ENCODE assay signal across 19 cellular contexts in genomic region chr22:37158963-37159290, GRCh38. TPM values are rescaled to one million over a fixed set of nuclear protein-coding genes. Genes with fewer than 3 reads are reported as not detected.
DNase-seq lines count a peak whose midpoint lies in the region; ATAC-seq, FAIRE-seq and TF ChIP-seq lines count a peak whose summit lies in the region.
"Had no signal": no experiment of that assay in that cellular context is flagged by ENCODE, and none has a peak within 500 bp of the region (broad histone marks: within the 10 kb centered on the region; RNA-seq: fewer than 3 reads in every experiment).

No MANE protein-coding gene starts in this region.

- H4K8ac ChIP-seq in mesendoderm (ENCODE audit: low read depth, low read length), result no peak overlapping the region

- no peak for ATAC-seq in central memory CD8-positive, alpha-beta T cell (replicated peaks; ENCODE audit: extremely low read depth, poor library complexity, severe bottlenecking)

- H3K9me3 Mint-ChIP-seq in activated naive CD4-positive, alpha-beta T cell treated with anti-CD3 and anti-CD28 coated beads, Interleukin-2, amount 10 ng/mL, durations not matched to agents 7 days and 5 days, result peaks cover 5% of the 10 kb centered on the region
- no peaks in the 10 kb centered on the region for H3K9me3 Mint-ChIP-seq in central memory CD8-positive, alpha-beta T cell
- H3K9me3 Mint-ChIP-seq in nephron progenitor cell, result peaks cover 7% of the 10 kb centered on the region

- no peak overlapping the region for H2BK120ac ChIP-seq in mesendoderm (ENCODE audit: low read depth, low read length)

- no peak for DNase-seq in activated naive CD4-positive, alpha-beta T cell treated with anti-CD3 and anti-CD28 coated beads, Interleukin-2, amount 10 ng/mL, durations not matched to agents 7 days and 5 days
- no peak for DNase-seq in activated naive CD4-positive, alpha-beta T cell treated with anti-CD3 and anti-CD28 coated beads, Interleukin-2, amount 50 U/mL, for 16 hours
- DNase-seq in GM18507 (ENCODE audit: extremely low spot score, insufficient read length, low read depth) (no peak), nephron progenitor cell (no peak), mesendoderm (no peak), NOMO-1 treated with dmso at 0.1 percent for 144 hours (lab: John Stamatoyannopoulos, UW; ENCODE audit: unreplicated experiment) (no peak)
- no peak for DNase-seq in central memory CD8-positive, alpha-beta T cell (ENCODE audit: low spot score in 2 of 2)
- DNase-seq: DMS53, GDM1, KG1, NCI-H1092 treated with DMSO at 0.1 percent for 48 hours, NCI-H146, NCI-H2029, NCI-H226, NCI-H510A treated with DMSO at 0.1 percent for 48 hours, NCI-H748 treated with DMSO at 0.1 percent for 48 hours, Peyer's patch had no signal

- no peak overlapping the region for H3K56ac ChIP-seq in mesendoderm (ENCODE audit: low read length)

- peaks cover 3% of the 10 kb centered on the region for H3K27me3 Mint-ChIP-seq in activated naive CD4-positive, alpha-beta T cell treated with anti-CD3 and anti-CD28 coated beads, Interleukin-2, amount 10 ng/mL, durations not matched to agents 7 days and 5 days
- H3K27me3 Mint-ChIP-seq in central memory CD8-positive, alpha-beta T cell, result no peaks in the 10 kb centered on the region
- peaks cover 36% of the 10 kb centered on the region for H3K27me3 Mint-ChIP-seq in nephron progenitor cell (ENCODE audit: low read depth, poor library complexity)

- H3K79me2 ChIP-seq in mesendoderm (ENCODE audit: control insufficient read depth, insufficient read depth, low read length), result no peaks in the 10 kb centered on the region

- H3K4me1 Mint-ChIP-seq in activated naive CD4-positive, alpha-beta T cell treated with anti-CD3 and anti-CD28 coated beads, Interleukin-2, amount 10 ng/mL, durations not matched to agents 7 days and 5 days, result peaks cover 69% of the 10 kb centered on the region
- H3K4me1 Mint-ChIP-seq in central memory CD8-positive, alpha-beta T cell, result peaks cover 66% of the 10 kb centered on the region
- peaks cover 4% of the 10 kb centered on the region for H3K4me1 Mint-ChIP-seq in nephron progenitor cell

- no peak overlapping the region for H3K23ac ChIP-seq in mesendoderm (ENCODE audit: low read length)

- H3K4ac ChIP-seq in mesendoderm (ENCODE audit: low read depth, low read length), result no peak overlapping the region

- H2BK5ac ChIP-seq in mesendoderm (ENCODE audit: low read length), result no peak overlapping the region

- no peak overlapping the region for H3K9ac ChIP-seq in mesendoderm (ENCODE audit: low read length)

- FAIRE-seq in GM18507 (lab: Jason Lieb, UNC), result peak; percentile 33
- FAIRE-seq: HTR-8/SVneo had no signal

- H3K4me3 ChIP-seq in mesendoderm (ENCODE audit: low read length), result no peak overlapping the region
- H3K4me3 ChIP-seq: Peyer's patch had no signal

- CTCF ChIA-PET in activated naive CD4-positive, alpha-beta T cell treated with anti-CD3 and anti-CD28 coated beads, Interleukin-2, amount 10 ng/mL, durations not matched to agents 7 days and 5 days (lab: Charles Lee), result no interaction called here

- H3K4me1 ChIP-seq in mesendoderm (ENCODE audit: control insufficient read depth, low read depth, low read length), result no peaks in the 10 kb centered on the region

- H3K79me1 ChIP-seq in mesendoderm (ENCODE audit: low read length), result no peaks in the 10 kb centered on the region

- H3K27me3 ChIP-seq in mesendoderm (ENCODE audit: insufficient read depth, low read length, poor library complexity), result no peaks in the 10 kb centered on the region
- H3K27me3 ChIP-seq: Peyer's patch had no signal

- H3K27ac Mint-ChIP-seq in activated naive CD4-positive, alpha-beta T cell treated with anti-CD3 and anti-CD28 coated beads, Interleukin-2, amount 10 ng/mL, durations not matched to agents 7 days and 5 days, result peak overlapping the region; percentile 19
- H3K27ac Mint-ChIP-seq in central memory CD8-positive, alpha-beta T cell (ENCODE audit: low read depth), result peak overlapping the region; percentile 76
- H3K27ac Mint-ChIP-seq in nephron progenitor cell, result no peak overlapping the region

- no CpG with 5 or more reads among the region's 5 CpGs for WGBS in mesendoderm (ENCODE audit: extremely low coverage, insufficient coverage, low lambda C conversion rate)

- no peak overlapping the region for H3K18ac ChIP-seq in mesendoderm (ENCODE audit: low read length)

- no peaks in the 10 kb centered on the region for H3K36me3 ChIP-seq in mesendoderm (ENCODE audit: control insufficient read depth, insufficient read depth, low read length)
- H3K36me3 ChIP-seq: Peyer's patch had no signal

- no peak for TF ChIP-seq CTCF in nephron progenitor cell (IDR thresholded peaks at IDR 0.05)

- no peak overlapping the region for H4K5ac ChIP-seq in mesendoderm (ENCODE audit: low read length)

- H2BK15ac ChIP-seq in mesendoderm (replicated peaks; ENCODE audit: low read depth), result no peak overlapping the region

- H3K4me3 Mint-ChIP-seq in activated naive CD4-positive, alpha-beta T cell treated with anti-CD3 and anti-CD28 coated beads, Interleukin-2, amount 10 ng/mL, durations not matched to agents 7 days and 5 days, result no peak overlapping the region
- peak overlapping the region; percentile 57 for H3K4me3 Mint-ChIP-seq in central memory CD8-positive, alpha-beta T cell
- H3K4me3 Mint-ChIP-seq in nephron progenitor cell, result no peak overlapping the region

- no peak overlapping the region for H3K27ac ChIP-seq in mesendoderm (ENCODE audit: low read depth, low read length)
- H3K27ac ChIP-seq: Peyer's patch had no signal

- H3K4me2 ChIP-seq in mesendoderm (ENCODE audit: low read length), result no peak overlapping the region

- H3K36me3 Mint-ChIP-seq in activated naive CD4-positive, alpha-beta T cell treated with anti-CD3 and anti-CD28 coated beads, Interleukin-2, amount 10 ng/mL, durations not matched to agents 7 days and 5 days, result peaks cover 2% of the 10 kb centered on the region
- H3K36me3 Mint-ChIP-seq in central memory CD8-positive, alpha-beta T cell (ENCODE audit: insufficient read depth), result peaks cover 13% of the 10 kb centered on the region
- no peaks in the 10 kb centered on the region for H3K36me3 Mint-ChIP-seq in nephron progenitor cell (ENCODE audit: low read depth)

- no peak overlapping the region for H2AK5ac ChIP-seq in mesendoderm (ENCODE audit: low read length)

RNA-seq across cellular contexts. Expression of gene IL2RB, which starts 9.2 kb away (rescaled TPM):
- 1.2 TPM for polyA plus RNA-seq in mesendoderm (2013, experiment 1 of 2)
- polyA plus RNA-seq in mesendoderm (2013, experiment 2 of 2), result 1.2 TPM

RNA-seq across cellular contexts. Expression of gene C1QTNF6, which starts 29.1 kb away (rescaled TPM):
- 1.8 TPM for polyA plus RNA-seq in mesendoderm (2013, experiment 1 of 2)
- polyA plus RNA-seq in mesendoderm (2013, experiment 2 of 2), result 2.5 TPM

RNA-seq across cellular contexts. Expression of gene TMPRSS6, which starts 49.4 kb away (rescaled TPM):
- polyA plus RNA-seq in mesendoderm (2013, experiment 1 of 2), result 0.03 TPM
- not detected for polyA plus RNA-seq in mesendoderm (2013, experiment 2 of 2)
- polyA plus RNA-seq: BJ had no signal

RNA-seq across cellular contexts. Expression of gene SSTR3, which starts 53.4 kb away (rescaled TPM):
- polyA plus RNA-seq in mesendoderm (2013, experiment 1 of 2), result 0.03 TPM
- polyA plus RNA-seq in mesendoderm (2013, experiment 2 of 2), result 0.01 TPM
- polyA plus RNA-seq: BJ had no signal
